Comparison of ENCODE assay signal across 8 cellular contexts in genomic region chr9:89319015-89319905, GRCh38. TPM values are rescaled to one million over a fixed set of nuclear protein-coding genes. Genes with fewer than 3 reads are reported as not detected.
A peak's percentile ranks its signal among the peaks of the same experiment; 100 is the strongest.
DNase-seq lines count a peak whose midpoint lies in the region; ATAC-seq, FAIRE-seq and TF ChIP-seq lines count a peak whose summit lies in the region.

No MANE protein-coding gene starts in this region.

- peak overlapping the region; percentile 93 for H3K27ac Mint-ChIP-seq in astrocyte (ENCODE audit: unreplicated experiment)

- POLR2A ChIA-PET in A549 (lab: Yijun Ruan, JAX) (interaction anchor here (1.0 to 1.4 kb wide), 4 partner anchors 9 to 230 kb away, joined by 3 to 8 read pairs (median 7); partner anchors contain the start of gene CKS2), HepG2 (lab: Yijun Ruan, JAX) (interaction anchor here (1.0 to 2.0 kb wide), 5 partner anchors 9 to 237 kb away, joined by 3 to 17 read pairs (median 7); partner anchors contain the start of gene CKS2)

- CTCF ChIA-PET in A549 (lab: Yijun Ruan, JAX) = interaction anchor here (0.6 to 1.5 kb wide), 10 partner anchors 8 to 234 kb away, joined by 3 to 10 read pairs (median 4); no protein-coding TSS in a partner anchor
- CTCF ChIA-PET in HepG2 (lab: Yijun Ruan, JAX; ENCODE audit: low intra/inter-chr PET ratio, low total read pairs) = interaction anchor here (2.3 kb wide), 1 partner anchor 230 kb away, joined by 13 read pairs; no protein-coding TSS in a partner anchor

- TF ChIP-seq EP300 in A549 (IDR thresholded peaks at IDR 0.05) (no peak), HepG2 (IDR thresholded peaks at IDR 0.05; ENCODE audit: low read depth in 2 of 2, low read length in 2 of 2) (peak in 1 of 2 experiments; percentile 30; a peak in 1 of 4 replicates), HepG2 (CRISPR knock-in tag; IDR thresholded peaks at IDR 0.05; ENCODE audit: borderline replicate concordance) (no peak)

- H3K27ac ChIP-seq in A549 (peak overlapping the region; percentile 96 to 98), astrocyte (ENCODE audit: low read depth, low read length) (peak overlapping the region; percentile 99), HepG2 (ENCODE audit: extremely low read length, insufficient read depth, low read length) (peak overlapping the region; percentile 98), thyroid gland (peak overlapping the region; percentile 95 to 100 (median 99))

- H3K27me3 ChIP-seq in astrocyte (ENCODE audit: insufficient read depth, low read length) (no peaks in the 10 kb centered on the region), HepG2 (ENCODE audit: control insufficient read depth in 1 of 2, insufficient read depth in 2 of 2, low read length in 2 of 2) (no peaks in the 10 kb centered on the region), thyroid gland (no peaks in the 10 kb centered on the region)

- peak overlapping the region; percentile 88 for H3K4me3 Mint-ChIP-seq in astrocyte (ENCODE audit: unreplicated experiment)

- H4K20me1 ChIP-seq in astrocyte (ENCODE audit: insufficient read depth, low read length) (peaks cover 26% of the 10 kb centered on the region), HepG2 (ENCODE audit: insufficient read depth, low read length) (peaks cover 2% of the 10 kb centered on the region; the same call in 1 of the 2 replicates)

- peaks cover 19% of the 10 kb centered on the region for H3K4me1 Mint-ChIP-seq in astrocyte (ENCODE audit: low read depth, unreplicated experiment)

- peaks cover 48% of the 10 kb centered on the region for H3K4me1 ChIP-seq in A549
- peaks cover 22% of the 10 kb centered on the region for H3K4me1 ChIP-seq in astrocyte (ENCODE audit: insufficient read depth, low read length)
- H3K4me1 ChIP-seq in HepG2 (ENCODE audit: insufficient read depth, low read length) = peaks cover 76% of the 10 kb centered on the region
- peaks cover 12 to 30% of the 10 kb centered on the region in 2 donors for H3K4me1 ChIP-seq in thyroid gland

- H3K36me3 ChIP-seq in astrocyte (ENCODE audit: insufficient read depth, low read length) (peaks cover 23% of the 10 kb centered on the region), HepG2 (replicated peaks in 1 of 2; ENCODE audit: control insufficient read depth in 1 of 2, insufficient read depth in 2 of 2, low read length in 2 of 2) (peaks cover 0 to 23% of the 10 kb centered on the region in 2 experiments; a peak in 2 of 5 replicates), thyroid gland (no peaks in the 10 kb centered on the region)

- no peaks in the 10 kb centered on the region for H3K9me3 Mint-ChIP-seq in astrocyte (ENCODE audit: unreplicated experiment)

- intact Hi-C loops in HepG2 (cut with micrococcal nuclease; ENCODE audit: unreplicated experiment) = loop anchor here (1.0 kb wide), 1 partner anchor 229 kb away; no protein-coding TSS in a partner anchor
- intact Hi-C loops in thyroid gland (cut with DNase I) = no loop called here

- TF ChIP-seq POLR2A in A549 (IDR thresholded peaks at IDR 0.05; ENCODE audit: low read length) (no peak), HepG2 (IDR thresholded peaks at IDR 0.05; ENCODE audit: insufficient read depth in 1 of 2, low read depth in 2 of 2, low read length in 2 of 2) (no peak), thyroid gland (IDR thresholded peaks at IDR 0.05) (no peak)

- TF ChIP-seq RAD21 in A549 (conservative IDR thresholded peaks at IDR 0.05 in 1 of 2, IDR thresholded peaks at IDR 0.05 in 1 of 2) = no peak
- TF ChIP-seq RAD21 in HepG2 (CRISPR knock-in tag; IDR thresholded peaks at IDR 0.05) = no peak

- peaks cover 7% of the 10 kb centered on the region for H3K36me3 Mint-ChIP-seq in astrocyte (ENCODE audit: low read depth, unreplicated experiment)

- TF ChIP-seq CTCF in A549 (IDR thresholded peaks at IDR 0.05) = peak; percentile 4; the same call in 1 of the 3 replicates
- TF ChIP-seq CTCF in HFF-Myc (IDR thresholded peaks at IDR 0.05; ENCODE audit: low read depth, low read length, missing control alignments) = no peak
- TF ChIP-seq CTCF in astrocyte (IDR thresholded peaks at IDR 0.05; ENCODE audit: insufficient read depth, low read depth, low read length) = no peak
- no peak for TF ChIP-seq CTCF in HepG2 (CRISPR knock-in tag; IDR thresholded peaks at IDR 0.05)
- TF ChIP-seq CTCF in thyroid gland (IDR thresholded peaks at IDR 0.05) = peak in 2 of 6 experiments; percentile 56 to 74

- H3K9me3 ChIP-seq in A549 (no peaks in the 10 kb centered on the region), astrocyte (ENCODE audit: insufficient read depth, low read depth, low read length) (no peaks in the 10 kb centered on the region), HepG2 (ENCODE audit: low read length) (no peaks in the 10 kb centered on the region), thyroid gland (no peaks in the 10 kb centered on the region)

- ATAC-seq in A549 (no peak), HepG2 (no peak), HG03469 (IDR thresholded peaks at IDR 0.05; ENCODE audit: unreplicated experiment) (no peak)

- H3K79me2 ChIP-seq in astrocyte (ENCODE audit: insufficient read depth, low read length) = peaks cover 84% of the 10 kb centered on the region
- peaks cover 81% of the 10 kb centered on the region for H3K79me2 ChIP-seq in HepG2 (ENCODE audit: insufficient read depth, low read length)

- H3K9ac ChIP-seq in astrocyte (ENCODE audit: low read length) (peak overlapping the region; percentile 98), HepG2 (ENCODE audit: insufficient read depth, low read depth, low read length) (peak overlapping the region; percentile 97)

- in situ Hi-C loops in HepG2 (cut with HindIII; ENCODE audit: extremely low pct_ligation_motif_present, low pct_unique_long_range_greater_than_20kb) = loop anchor here (10.0 kb wide), 1 partner anchor 236 kb away; no protein-coding TSS in a partner anchor

- H2AFZ ChIP-seq in astrocyte (ENCODE audit: low read depth, low read length) (no peak overlapping the region), HepG2 (ENCODE audit: low read length) (no peak overlapping the region)

- H3K4me3 ChIP-seq in A549 (peak overlapping the region; percentile 55), HFF-Myc (replicated peaks; ENCODE audit: low read depth, low read length) (peak overlapping the region; percentile 48), astrocyte (ENCODE audit: insufficient read depth, low read depth, low read length) (peak overlapping the region; percentile 78), HepG2 (replicated peaks in 1 of 3; ENCODE audit: insufficient read depth in 1 of 3, low read depth in 2 of 3, low read length in 3 of 3) (peak overlapping the region; percentile 71 to 81 (median 71)), thyroid gland (replicated peaks in 1 of 3) (peak overlapping the region in 2 of 3 donors; percentile 37 to 75)

- 10% methylated on average over 13 of the region's 13 CpGs for WGBS in A549 (ENCODE audit: missing lambda C conversion rate)
- 7% methylated on average over 13 of the region's 13 CpGs for WGBS in HepG2 (ENCODE audit: low lambda C conversion rate)
- 3 to 5% methylated on average over 13 of the region's 13 CpGs for WGBS in thyroid gland, 2 donors

- TSS peak; percentile 24 for BruUV-seq in HepG2 (replicated peaks; lab: Mats Ljungman, UMichigan)

- H3K4me2 ChIP-seq in A549 (peak overlapping the region; percentile 95), astrocyte (ENCODE audit: low read length) (peak overlapping the region; percentile 89), HepG2 (ENCODE audit: low read depth, low read length) (peak overlapping the region; percentile 80)

- no peak for FAIRE-seq in A549 (lab: Jason Lieb, UNC)
- FAIRE-seq in astrocyte (lab: Jason Lieb, UNC) = no peak
- FAIRE-seq in HepG2 (lab: Jason Lieb, UNC) = no peak

- H3K27me3 Mint-ChIP-seq in astrocyte (ENCODE audit: low read depth, unreplicated experiment) = no peaks in the 10 kb centered on the region

- DNase-seq in A549 (ENCODE audit: low read depth in 1 of 2, low spot score in 1 of 2) (no peak), HFF-Myc (ENCODE audit: extremely low read depth, low read depth) (no peak), astrocyte (ENCODE audit: low read depth) (no peak), HepG2 (ENCODE audit: low spot score) (no peak), thyroid gland (no peak), NCI-H1092 (lab: John Stamatoyannopoulos, UW) (no peak), 8988T (no peak)

RNA-seq across cellular contexts. Expression of gene SECISBP2, which starts 1.0 kb away (rescaled TPM):
- 39.0 and 43.4 TPM in 2 replicates for polyA plus RNA-seq in A549 (2011; rRNA removed)
- polyA plus RNA-seq in A549 (2012; cell fraction: cytosol; rRNA removed) = 11.8 and 12.8 TPM in 2 replicates
- 19.3 and 30.8 TPM in 2 replicates for polyA plus RNA-seq in A549 (2012; cell fraction: nucleus; rRNA removed)
- 16.3 to 18.3 TPM (median 16.9 TPM) in 3 replicates for polyA plus RNA-seq in A549 (2017; fragmentation: RNase III; extraction: RNeasy Plus Mini Kit Qiagen cat#74134 plus additional on column Dnase treatment)
- 27.4 and 32.8 TPM in 2 replicates for polyA minus RNA-seq in A549 (2011; rRNA and poly(A)+ RNA removed)
- total RNA-seq in astrocyte = 17.8 and 19.0 TPM in 2 replicates
- 32.4 and 32.9 TPM in 2 replicates for total RNA-seq in HepG2 (2016; rRNA removed; fragmentation: Illumina TruSeq; extraction: Trizol)
- total RNA-seq in HepG2 (2016; cell fraction: cytosol; rRNA removed; fragmentation: Illumina TruSeq; extraction: Trizol; ENCODE audit: low read depth) = 14.6 and 17.7 TPM in 2 replicates
- 34.2 and 35.3 TPM in 2 replicates for total RNA-seq in HepG2 (2016; cell fraction: insoluble cytoplasmic fraction; rRNA removed; fragmentation: Illumina TruSeq; extraction: Trizol)
- 39.7 and 44.1 TPM in 2 replicates for total RNA-seq in HepG2 (2016; cell fraction: membrane; rRNA removed; fragmentation: Illumina TruSeq; extraction: Trizol)
- 37.8 and 40.1 TPM in 2 replicates for total RNA-seq in HepG2 (2016; cell fraction: nucleus; rRNA removed; fragmentation: Illumina TruSeq; extraction: Trizol)
- 38.0 and 38.4 TPM in 2 replicates for polyA plus RNA-seq in HepG2 (2011; rRNA removed)
- 20.4 and 26.2 TPM in 2 replicates for polyA plus RNA-seq in HepG2 (2011; cell fraction: cytosol; rRNA removed)
- 48.6 and 57.7 TPM in 2 replicates for polyA plus RNA-seq in HepG2 (2011; cell fraction: nucleus; rRNA removed)
- polyA plus RNA-seq in HepG2 (2012) = 31.4 and 31.5 TPM in 2 replicates
- 18.7 and 19.7 TPM in 2 replicates for polyA plus RNA-seq in HepG2 (2016; cell fraction: cytosol; fragmentation: Illumina TruSeq; extraction: Trizol; ENCODE audit: low read depth)
- 32.7 and 33.1 TPM in 2 replicates for polyA plus RNA-seq in HepG2 (2016; cell fraction: insoluble cytoplasmic fraction; fragmentation: Illumina TruSeq; extraction: Trizol; ENCODE audit: low read depth)
- polyA plus RNA-seq in HepG2 (2016; cell fraction: membrane; fragmentation: Illumina TruSeq; extraction: Trizol; ENCODE audit: low read depth) = 33.3 and 34.2 TPM in 2 replicates
- 46.3 and 52.0 TPM in 2 replicates for polyA plus RNA-seq in HepG2 (2016; cell fraction: nucleus; fragmentation: Illumina TruSeq; extraction: Trizol; ENCODE audit: insufficient read depth, low read depth)
- polyA minus RNA-seq in HepG2 (2011; rRNA and poly(A)+ RNA removed; ENCODE audit: low replicate concordance) = 21.8 and 27.1 TPM in 2 replicates
- polyA minus RNA-seq in HepG2 (2011; cell fraction: cytosol; rRNA and poly(A)+ RNA removed) = 13.3 and 14.0 TPM in 2 replicates
- 60.4 and 64.4 TPM in 2 replicates for polyA minus RNA-seq in HepG2 (2011; cell fraction: nucleus; rRNA and poly(A)+ RNA removed)
- 100 to 1,000 TPM in 1 of 4 donors, 10 to 100 TPM in 3; 77.1 to 110 (median 90.6) TPM for total RNA-seq in thyroid gland

RNA-seq across cellular contexts. Expression of gene CKS2, which starts 8.3 kb away (rescaled TPM):
- polyA plus RNA-seq in A549 (2011; rRNA removed) = 475 and 515 TPM in 2 replicates
- 721 and 865 TPM in 2 replicates for polyA plus RNA-seq in A549 (2012; cell fraction: cytosol; rRNA removed)
- 162 and 283 TPM in 2 replicates for polyA plus RNA-seq in A549 (2012; cell fraction: nucleus; rRNA removed)
- polyA plus RNA-seq in A549 (2017; fragmentation: RNase III; extraction: RNeasy Plus Mini Kit Qiagen cat#74134 plus additional on column Dnase treatment) = 524 to 660 TPM (median 576 TPM) in 3 replicates
- polyA minus RNA-seq in A549 (2011; rRNA and poly(A)+ RNA removed) = 152 and 236 TPM in 2 replicates
- 47.0 and 69.9 TPM in 2 replicates for total RNA-seq in astrocyte
- 317 and 498 TPM in 2 replicates for total RNA-seq in HepG2 (2016; rRNA removed; fragmentation: Illumina TruSeq; extraction: Trizol)
- 202 and 209 TPM in 2 replicates for total RNA-seq in HepG2 (2016; cell fraction: cytosol; rRNA removed; fragmentation: Illumina TruSeq; extraction: Trizol; ENCODE audit: low read depth)
- 319 and 528 TPM in 2 replicates for total RNA-seq in HepG2 (2016; cell fraction: insoluble cytoplasmic fraction; rRNA removed; fragmentation: Illumina TruSeq; extraction: Trizol)
- 159 TPM in 2 replicates for total RNA-seq in HepG2 (2016; cell fraction: membrane; rRNA removed; fragmentation: Illumina TruSeq; extraction: Trizol)
- 121 and 124 TPM in 2 replicates for total RNA-seq in HepG2 (2016; cell fraction: nucleus; rRNA removed; fragmentation: Illumina TruSeq; extraction: Trizol)
- polyA plus RNA-seq in HepG2 (2011; rRNA removed) = 151 and 251 TPM in 2 replicates
- 262 and 383 TPM in 2 replicates for polyA plus RNA-seq in HepG2 (2011; cell fraction: cytosol; rRNA removed)
- polyA plus RNA-seq in HepG2 (2011; cell fraction: nucleus; rRNA removed) = 75.2 and 95.2 TPM in 2 replicates
- 170 and 179 TPM in 2 replicates for polyA plus RNA-seq in HepG2 (2012)
- polyA plus RNA-seq in HepG2 (2016; cell fraction: cytosol; fragmentation: Illumina TruSeq; extraction: Trizol; ENCODE audit: low read depth) = 102 and 110 TPM in 2 replicates
- 534 and 617 TPM in 2 replicates for polyA plus RNA-seq in HepG2 (2016; cell fraction: insoluble cytoplasmic fraction; fragmentation: Illumina TruSeq; extraction: Trizol; ENCODE audit: low read depth)
- polyA plus RNA-seq in HepG2 (2016; cell fraction: membrane; fragmentation: Illumina TruSeq; extraction: Trizol; ENCODE audit: low read depth) = 117 and 124 TPM in 2 replicates
- polyA plus RNA-seq in HepG2 (2016; cell fraction: nucleus; fragmentation: Illumina TruSeq; extraction: Trizol; ENCODE audit: insufficient read depth, low read depth) = 190 and 193 TPM in 2 replicates
- polyA minus RNA-seq in HepG2 (2011; rRNA and poly(A)+ RNA removed; ENCODE audit: low replicate concordance) = 158 and 427 TPM in 2 replicates
- 55.3 and 63.5 TPM in 2 replicates for polyA minus RNA-seq in HepG2 (2011; cell fraction: cytosol; rRNA and poly(A)+ RNA removed)
- polyA minus RNA-seq in HepG2 (2011; cell fraction: nucleus; rRNA and poly(A)+ RNA removed) = 22.9 and 24.1 TPM in 2 replicates
- 10 to 100 TPM in 2 of 4 donors, 1 to 10 TPM in 2; 2.8 to 16.3 (median 11.2) TPM for total RNA-seq in thyroid gland

Comparison
In these comparisons a context has a peak if more than half of its experiments do, and no peak if none do; other contexts are left out.
1. Of the 38 proteins assayed by ChIP-seq in both HepG2 and A549: peak only in HepG2: none; only in A549: CEBPB and CTCF; in both: none; in neither: 34; mixed calls (peak in some experiments, not most) for 2.